In genomic region chr5:96743065-96743768, GRCh38 we compare ENCODE assay signal across 10 cellular contexts.
DNase-seq lines count a peak whose midpoint lies in the region; ATAC-seq and TF ChIP-seq lines count a peak whose summit lies in the region.
"Had no signal": no experiment of that assay in that cellular context is flagged by ENCODE, and none has a peak within 500 bp of the region (broad histone marks: within the 10 kb centered on the region; RNA-seq: fewer than 3 reads in every experiment).

No MANE protein-coding gene starts in this region.

- no peak for ATAC-seq in memory B cell (ENCODE audit: low read depth)
- ATAC-seq in HG03565 (IDR thresholded peaks at IDR 0.05; ENCODE audit: unreplicated experiment), result no peak

- no peaks in the 10 kb centered on the region for H3K27me3 Mint-ChIP-seq in memory B cell

- no peaks in the 10 kb centered on the region for H3K9me3 Mint-ChIP-seq in memory B cell

- no peak for TF ChIP-seq CTCF in choroid plexus epithelial cell (conservative IDR thresholded peaks at IDR 0.05; ENCODE audit: low read depth, low read length)

- no peaks in the 10 kb centered on the region for H3K4me1 Mint-ChIP-seq in memory B cell

- peak; percentile 22 for DNase-seq in AG08396 (ENCODE audit: low spot score)
- peak; percentile 71 for DNase-seq in HT1080 (ENCODE audit: low read depth)
- peak; percentile 52 for DNase-seq in choroid plexus epithelial cell (ENCODE audit: low read depth)
- no peak for DNase-seq in memory B cell (ENCODE audit: low spot score in 2 of 2)
- DNase-seq in HK-2 (ENCODE audit: unreplicated experiment), result no peak
- DNase-seq in NCI-H524 (lab: John Stamatoyannopoulos, UW), result no peak
- DNase-seq in DMS153 treated with DMSO at 0.1 percent for 48 hours (lab: John Stamatoyannopoulos, UW; ENCODE audit: unreplicated experiment), result no peak
- DNase-seq: GDM1, MM.1S had no signal

- no peak overlapping the region for H3K4me3 Mint-ChIP-seq in memory B cell

- peaks cover 29% of the 10 kb centered on the region for H3K36me3 Mint-ChIP-seq in memory B cell

- peak overlapping the region; percentile 54 for H3K27ac Mint-ChIP-seq in memory B cell

- no peak overlapping the region for H3K4me3 ChIP-seq in choroid plexus epithelial cell (ENCODE audit: low read depth, low read length)

Comparison
In these comparisons a context has a peak if more than half of its experiments do, and no peak if none do; other contexts are left out.
1. DNase-seq: peak in AG08396 (single experiment), HT1080 (single experiment) and choroid plexus epithelial cell (single experiment); none in memory B cell (0 of 2), HK-2 (single experiment), NCI-H524 (0 of 2) and DMS153 treated with DMSO at 0.1 percent for 48 hours (single experiment).